In genomic region chr6:165805067-165805525, GRCh38 we compare ENCODE assay signal across 14 cellular contexts.
DNase-seq lines count a peak whose midpoint lies in the region; ATAC-seq, FAIRE-seq and TF ChIP-seq lines count a peak whose summit lies in the region.
"Had no signal": no experiment of that assay in that cellular context is flagged by ENCODE, and none has a peak within 500 bp of the region (broad histone marks: within the 10 kb centered on the region; RNA-seq: fewer than 3 reads in every experiment).

No MANE protein-coding gene starts in this region.

- WGBS in right cardiac atrium, result 22% methylated on average over 38 of the region's 38 CpGs

- FAIRE-seq in astrocyte (lab: Jason Lieb, UNC), result no peak

- H3K4me3 Mint-ChIP-seq in astrocyte (ENCODE audit: unreplicated experiment) (no peak overlapping the region), nephron (peak overlapping the region; percentile 61 to 69 (median 64)), Caco-2 (ENCODE audit: unreplicated experiment) (no peak overlapping the region)
- H3K4me3 Mint-ChIP-seq: naive thymus-derived CD8-positive, alpha-beta T cell had no signal

- H3K9me3 ChIP-seq in astrocyte (ENCODE audit: insufficient read depth, low read depth, low read length) (peaks cover 4% of the 10 kb centered on the region), right cardiac atrium (ENCODE audit: control insufficient read depth, low read length) (peaks cover 2% of the 10 kb centered on the region), thoracic aorta (no peaks in the 10 kb centered on the region), Caco-2 (no peaks in the 10 kb centered on the region)

- peaks cover 2% of the 10 kb centered on the region for H3K9me3 Mint-ChIP-seq in astrocyte (ENCODE audit: unreplicated experiment)
- peaks cover 2% of the 10 kb centered on the region for H3K9me3 Mint-ChIP-seq in nephron
- H3K9me3 Mint-ChIP-seq in Caco-2 (ENCODE audit: unreplicated experiment), result no peaks in the 10 kb centered on the region

- H3K36me3 ChIP-seq in astrocyte (ENCODE audit: insufficient read depth, low read length), result no peaks in the 10 kb centered on the region
- H3K36me3 ChIP-seq in thoracic aorta, result no peaks in the 10 kb centered on the region
- H3K36me3 ChIP-seq in Caco-2 (ENCODE audit: control insufficient read depth, insufficient read depth, low read length), result no peaks in the 10 kb centered on the region

- H4K20me1 ChIP-seq in astrocyte (ENCODE audit: insufficient read depth, low read length), result no peaks in the 10 kb centered on the region

- POLR2A ChIA-PET in Caco-2 (lab: Charles Lee), result no interaction called here

- H2AFZ ChIP-seq in astrocyte (ENCODE audit: low read depth, low read length), result no peak overlapping the region

- DNase-seq in astrocyte (ENCODE audit: low read depth), result no peak
- DNase-seq in right cardiac atrium, result no peak
- no peak for DNase-seq in thoracic aorta (ENCODE audit: low spot score)
- DNase-seq in NCI-H526 treated with DMSO at 0.1 percent for 48 hours (lab: John Stamatoyannopoulos, UW), result no peak
- no peak for DNase-seq in posterior cingulate gyrus
- no peak for DNase-seq in Caco-2
- DNase-seq: activated gamma-delta T cell treated with Interleukin-2 at 50 U/mL for 16 hours; foreskin melanocyte; naive thymus-derived CD8-positive, alpha-beta T cell; NCI-H1092; NCI-H446; stimulated activated naive CD4-positive, alpha-beta T cell had no signal

- H3K27ac ChIP-seq in astrocyte (ENCODE audit: low read depth, low read length) (no peak overlapping the region), right cardiac atrium (ENCODE audit: low read length) (no peak overlapping the region), thoracic aorta (no peak overlapping the region)
- H3K27ac ChIP-seq: skin epidermis had no signal

- no peaks in the 10 kb centered on the region for H3K79me2 ChIP-seq in astrocyte (ENCODE audit: insufficient read depth, low read length)

- H3K36me3 Mint-ChIP-seq in astrocyte (ENCODE audit: low read depth, unreplicated experiment) (peaks cover 2% of the 10 kb centered on the region), nephron (ENCODE audit: low read depth) (no peaks in the 10 kb centered on the region), Caco-2 (ENCODE audit: insufficient read depth, unreplicated experiment) (no peaks in the 10 kb centered on the region)

- BruUV-seq in Caco-2 (replicated peaks; lab: Mats Ljungman, UMichigan), result no TSS peak

- H3K4me3 ChIP-seq in astrocyte (ENCODE audit: insufficient read depth, low read depth, low read length) (no peak overlapping the region), right cardiac atrium (ENCODE audit: low read length) (peak overlapping the region; percentile 46), thoracic aorta (peak overlapping the region; percentile 60), Caco-2 (ENCODE audit: low read depth, low read length) (no peak overlapping the region)

- H3K4me2 ChIP-seq in astrocyte (ENCODE audit: low read length), result peak overlapping the region; percentile 70

- no peak overlapping the region for H3K27ac Mint-ChIP-seq in astrocyte (ENCODE audit: unreplicated experiment)
- H3K27ac Mint-ChIP-seq in nephron, result no peak overlapping the region
- no peak overlapping the region for H3K27ac Mint-ChIP-seq in Caco-2 (ENCODE audit: unreplicated experiment)
- H3K27ac Mint-ChIP-seq: naive thymus-derived CD8-positive, alpha-beta T cell had no signal

- CTCF ChIA-PET in Caco-2 (lab: Charles Lee), result no interaction called here

- intact Hi-C loops in right cardiac atrium (cut with DNase I), result no loop called here
- intact Hi-C loops in posterior cingulate gyrus (cut with DNase I), result no loop called here
- intact Hi-C loops in Caco-2 (cut with micrococcal nuclease; ENCODE audit: unreplicated experiment), result no loop called here

- H3K9ac ChIP-seq in astrocyte (ENCODE audit: low read length), result no peak overlapping the region

- peak in 1 of 2 donors; percentile 15 for ATAC-seq in right cardiac atrium
- ATAC-seq in thoracic aorta (ENCODE audit: insufficient number of reproducible peaks, low FRiP score, low read depth), result no peak
- ATAC-seq: naive thymus-derived CD8-positive, alpha-beta T cell had no signal

- H3K27me3 ChIP-seq in astrocyte (ENCODE audit: insufficient read depth, low read length) (peaks cover 3% of the 10 kb centered on the region), right cardiac atrium (ENCODE audit: control insufficient read depth, insufficient read depth) (no peaks in the 10 kb centered on the region), thoracic aorta (replicated peaks; ENCODE audit: insufficient read depth) (no peaks in the 10 kb centered on the region), Caco-2 (replicated peaks; ENCODE audit: control insufficient read depth, insufficient read depth, low read length) (no peaks in the 10 kb centered on the region)

- H3K4me1 ChIP-seq in astrocyte (ENCODE audit: insufficient read depth, low read length) (peaks cover 2% of the 10 kb centered on the region), right cardiac atrium (ENCODE audit: control insufficient read depth, insufficient read depth, low read length) (peaks cover 2% of the 10 kb centered on the region), thoracic aorta (ENCODE audit: control insufficient read depth in 1 of 2, low read depth in 2 of 2) (no peaks in the 10 kb centered on the region), Caco-2 (no peaks in the 10 kb centered on the region)

- peaks cover 2% of the 10 kb centered on the region for H3K4me1 Mint-ChIP-seq in astrocyte (ENCODE audit: low read depth, unreplicated experiment)
- H3K4me1 Mint-ChIP-seq in nephron, result peaks cover 20% of the 10 kb centered on the region
- no peaks in the 10 kb centered on the region for H3K4me1 Mint-ChIP-seq in Caco-2 (ENCODE audit: low read depth, unreplicated experiment)

- peaks cover 74% of the 10 kb centered on the region for H3K27me3 Mint-ChIP-seq in astrocyte (ENCODE audit: low read depth, unreplicated experiment)
- peaks cover 63% of the 10 kb centered on the region for H3K27me3 Mint-ChIP-seq in nephron (ENCODE audit: low read depth)
- peaks cover 5% of the 10 kb centered on the region for H3K27me3 Mint-ChIP-seq in Caco-2 (ENCODE audit: insufficient read depth, unreplicated experiment)

- no peak for TF ChIP-seq CTCF in astrocyte (IDR thresholded peaks at IDR 0.05; ENCODE audit: insufficient read depth, low read depth, low read length)
- TF ChIP-seq CTCF in nephron (IDR thresholded peaks at IDR 0.05; ENCODE audit: unreplicated experiment in 3 of 3), result no peak
- TF ChIP-seq CTCF in thoracic aorta (IDR thresholded peaks at IDR 0.05), result no peak
- no peak for TF ChIP-seq CTCF in Caco-2 (IDR thresholded peaks at IDR 0.05; ENCODE audit: insufficient read depth in 1 of 2, low read depth in 1 of 2, low read length in 1 of 2, severe bottlenecking in 1 of 2, unreplicated experiment in 1 of 2)

Comparison
In these comparisons a context has a peak if more than half of its experiments do, and no peak if none do; other contexts are left out.
1. H3K4me3 ChIP-seq: peak in right cardiac atrium (single experiment) and thoracic aorta (single experiment); none in astrocyte (single experiment) and Caco-2 (single experiment).
2. H3K4me3 Mint-ChIP-seq: peak in nephron (3 of 3); none in astrocyte (single experiment) and Caco-2 (single experiment).